Comparison of ENCODE assay signal across 20 cellular contexts in the genomic region with DNA sequence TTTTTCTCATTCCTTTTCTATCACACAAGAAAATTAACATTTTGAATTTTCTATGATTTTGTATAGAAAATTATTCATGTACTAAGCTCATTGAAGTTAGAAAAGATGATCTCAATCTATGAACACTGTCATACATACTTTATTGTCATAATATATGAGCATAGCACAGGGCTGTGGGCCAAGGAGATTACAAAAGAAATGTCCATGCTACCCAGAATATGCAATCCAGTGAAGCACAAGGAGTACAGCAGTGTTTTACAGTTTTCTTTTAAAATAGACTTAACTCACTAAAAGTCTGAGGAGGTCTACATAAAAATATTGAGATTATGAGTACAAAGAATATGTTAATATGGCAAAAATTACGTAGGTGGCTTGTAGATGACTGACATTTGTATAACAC.
"Had no signal": no experiment of that assay in that cellular context is flagged by ENCODE, and none has a peak within 500 bp of the region (broad histone marks: within the 10 kb centered on the region; RNA-seq: fewer than 3 reads in every experiment).

No MANE protein-coding gene starts in this region.

- H3K9me3 ChIP-seq: mucosa of descending colon, neutrophil, right lobe of liver, spleen, thoracic aorta, upper lobe of right lung had no signal

- H3K9ac ChIP-seq: parathyroid adenoma had no signal

- H3K4me1 ChIP-seq: parathyroid adenoma, right lobe of liver, spleen, upper lobe of right lung had no signal

- H3K27me3 ChIP-seq: brain microvascular endothelial cell, neutrophil, right lobe of liver, spleen, upper lobe of right lung had no signal

- DNase-seq: activated CD4-positive, alpha-beta T cell treated with anti-CD3 and anti-CD28 coated beads, Interleukin-2, amount 50 U/mL, for 1 hour; activated CD4-positive, CD25-positive, alpha-beta regulatory T cell treated with anti-CD3 and anti-CD28 coated beads, Interleukin-2, amount 50 U/mL, for 72 hours; activated CD8-positive, alpha-beta memory T cell treated with anti-CD3 and anti-CD28 coated beads, Interleukin-2, amount 50 U/mL, for 4 hours; activated naive CD4-positive, alpha-beta T cell treated with anti-CD3 and anti-CD28 coated beads for 36 hours; activated T-cell treated with anti-CD3 and anti-CD28 coated beads, Interleukin-2, amount 50 U/mL, for 4 hours; aorta; brain microvascular endothelial cell; dermis blood vessel endothelial cell; effector memory CD8-positive, alpha-beta T cell; mesenchymal stem cell; mucosa of descending colon; naive B cell; right lobe of liver; spleen; stimulated activated CD4-positive, alpha-beta T cell treated with anti-CD3 and anti-CD28 coated beads, Interleukin-4, amount 100 ng/mL, for 4 hours; upper lobe of right lung had no signal

- H3K27ac ChIP-seq: brain microvascular endothelial cell, neutrophil, parathyroid adenoma, right lobe of liver, spleen, thoracic aorta, upper lobe of right lung, VCaP had no signal

- H3K79me2 ChIP-seq: parathyroid adenoma had no signal

- H3K36me3 ChIP-seq: brain microvascular endothelial cell, neutrophil, right lobe of liver, spleen, thoracic aorta, upper lobe of right lung had no signal

- H2AFZ ChIP-seq: parathyroid adenoma had no signal

- H3K4me3 ChIP-seq: mucosa of descending colon, right lobe of liver, spleen, thoracic aorta, upper lobe of right lung had no signal
